Comparison of ENCODE assay signal across 23 cellular contexts in the genomic region with DNA sequence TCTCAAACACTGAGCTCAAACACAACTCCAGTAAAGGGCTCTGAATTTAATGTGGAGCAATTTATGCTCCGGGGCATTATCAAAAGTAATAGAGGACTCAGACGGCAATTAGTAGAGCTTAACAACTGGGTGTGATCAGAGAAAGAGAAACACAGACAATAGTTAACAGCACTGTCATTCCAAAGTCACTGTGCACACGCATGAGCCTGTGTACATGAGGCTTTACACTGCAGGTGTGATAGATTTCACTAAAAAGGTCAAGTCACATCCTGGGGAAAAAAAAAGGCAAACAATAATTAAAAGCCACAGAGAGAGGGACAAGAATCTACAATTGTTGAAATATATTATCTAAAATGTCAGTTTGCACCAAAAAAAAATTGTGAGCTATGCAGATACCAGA.
DNase-seq lines count a peak whose midpoint lies in the region; ATAC-seq, FAIRE-seq and TF ChIP-seq lines count a peak whose summit lies in the region.
"Had no signal": no experiment of that assay in that cellular context is flagged by ENCODE, and none has a peak within 500 bp of the region (broad histone marks: within the 10 kb centered on the region; RNA-seq: fewer than 3 reads in every experiment).

No MANE protein-coding gene starts in this region.

- no peaks in the 10 kb centered on the region for H3K9me2 ChIP-seq in SU-DHL-6 (replicated peaks; ENCODE audit: insufficient read depth, low read length)

- DNase-seq in NCI-H69 (lab: John Stamatoyannopoulos, UW) (peak; percentile 89), nephron progenitor cell (no peak), H54 (ENCODE audit: insufficient read length, low spot score) (no peak), DMS153 (lab: John Stamatoyannopoulos, UW) (no peak)
- DNase-seq: 8988T; ACHN; AML-193; BE2C; Caco-2; CD4-positive, alpha-beta memory T cell; DMS79; EL; GDM1; GM23248; HFFc6 had no signal

- ATAC-seq in HG02642 (IDR thresholded peaks at IDR 0.05; ENCODE audit: poor library complexity, unreplicated experiment), result no peak
- ATAC-seq: A549, GM12878 had no signal

- H3K9me3 Mint-ChIP-seq in nephron progenitor cell, result no peaks in the 10 kb centered on the region

- H3F3A ChIP-seq in SU-DHL-6 (ENCODE audit: insufficient read depth), result no peaks in the 10 kb centered on the region

- H3K9me3 ChIP-seq in SU-DHL-6 (ENCODE audit: insufficient read depth, low read length), result no peaks in the 10 kb centered on the region
- H3K9me3 ChIP-seq: A549; BE2C; BLaER1 treated with 17β-estradiol and CSF1 and Interleukin-3, amounts not matched to agents 10 nM and 100 nM; Caco-2; HAP-1 had no signal

- no peaks in the 10 kb centered on the region for H3K36me3 Mint-ChIP-seq in nephron progenitor cell (ENCODE audit: low read depth)
- H3K36me3 Mint-ChIP-seq: CD14-positive monocyte; CD4-positive, alpha-beta memory T cell had no signal

- H3K9ac ChIP-seq in SU-DHL-6 (ENCODE audit: low read length), result no peak overlapping the region
- H3K9ac ChIP-seq: BLaER1 treated with 17β-estradiol and CSF1 and Interleukin-3, amounts not matched to agents 10 nM and 100 nM; GM23248 had no signal

- no peaks in the 10 kb centered on the region for H3K27me3 ChIP-seq in SU-DHL-6 (ENCODE audit: low read length)
- H3K27me3 ChIP-seq: BE2C; BLaER1 treated with 17β-estradiol and CSF1 and Interleukin-3, amounts not matched to agents 10 nM and 100 nM had no signal

- no peaks in the 10 kb centered on the region for H3K27me3 Mint-ChIP-seq in nephron progenitor cell (ENCODE audit: low read depth, poor library complexity)
- H3K27me3 Mint-ChIP-seq: CD4-positive, alpha-beta memory T cell had no signal

- FAIRE-seq in H54 (lab: Jason Lieb, UNC), result no peak
- FAIRE-seq: A549, GM12878, GM19239 had no signal

- no peaks in the 10 kb centered on the region for H4K20me1 ChIP-seq in SU-DHL-6 (ENCODE audit: low read depth, low read length)
- H4K20me1 ChIP-seq: BLaER1 treated with 17β-estradiol and CSF1 and Interleukin-3, amounts not matched to agents 10 nM and 100 nM had no signal

- H3K4me3 Mint-ChIP-seq in nephron progenitor cell, result no peak overlapping the region
- H3K4me3 Mint-ChIP-seq: CD14-positive monocyte; CD4-positive, alpha-beta memory T cell; HFFc6 had no signal

- peak overlapping the region; percentile 4 for H3K27ac Mint-ChIP-seq in nephron progenitor cell
- H3K27ac Mint-ChIP-seq: CD14-positive monocyte; CD4-positive, alpha-beta memory T cell; HFFc6 had no signal

- no peak for TF ChIP-seq POLR2A in H54 (IDR thresholded peaks at IDR 0.05; ENCODE audit: low read depth, low read length)

- H3K36me3 ChIP-seq in SU-DHL-6 (ENCODE audit: low read length), result no peaks in the 10 kb centered on the region
- H3K36me3 ChIP-seq: BE2C; BLaER1 treated with 17β-estradiol and CSF1 and Interleukin-3, amounts not matched to agents 10 nM and 100 nM; HAP-1 had no signal

- H3K4me3 ChIP-seq in SU-DHL-6 (ENCODE audit: insufficient read depth, low read length, poor library complexity, severe bottlenecking), result no peak overlapping the region
- H3K4me3 ChIP-seq: A549; BLaER1 treated with 17β-estradiol and CSF1 and Interleukin-3, amounts not matched to agents 10 nM and 100 nM; GM12878; GM23248; HAP-1 had no signal

- no peak overlapping the region for H3K27ac ChIP-seq in SU-DHL-6 (ENCODE audit: low read depth, low read length)
- H3K27ac ChIP-seq: A549; BLaER1 treated with 17β-estradiol and CSF1 and Interleukin-3, amounts not matched to agents 10 nM and 100 nM; GM23248 had no signal

- no peaks in the 10 kb centered on the region for H3K4me1 Mint-ChIP-seq in nephron progenitor cell
- H3K4me1 Mint-ChIP-seq: CD14-positive monocyte; CD4-positive, alpha-beta memory T cell had no signal

- H3K79me2 ChIP-seq in SU-DHL-6 (ENCODE audit: insufficient read depth, low read length), result no peaks in the 10 kb centered on the region

- no peak overlapping the region for H3K4me2 ChIP-seq in SU-DHL-6 (ENCODE audit: low read depth, low read length, poor library complexity, severe bottlenecking)
- H3K4me2 ChIP-seq: A549; BLaER1 treated with 17β-estradiol and CSF1 and Interleukin-3, amounts not matched to agents 10 nM and 100 nM had no signal

- TF ChIP-seq CTCF in SU-DHL-6 (IDR thresholded peaks at IDR 0.05; ENCODE audit: insufficient read depth, low read length, poor library complexity, severe bottlenecking) (no peak), nephron progenitor cell (IDR thresholded peaks at IDR 0.05) (no peak)

- peak overlapping the region; percentile 21 for H2AFZ ChIP-seq in SU-DHL-6 (ENCODE audit: low read depth, low read length, severe bottlenecking)
- H2AFZ ChIP-seq: GM23248 had no signal
